12 cellular contexts compared by ENCODE assay signal in the genomic region with DNA sequence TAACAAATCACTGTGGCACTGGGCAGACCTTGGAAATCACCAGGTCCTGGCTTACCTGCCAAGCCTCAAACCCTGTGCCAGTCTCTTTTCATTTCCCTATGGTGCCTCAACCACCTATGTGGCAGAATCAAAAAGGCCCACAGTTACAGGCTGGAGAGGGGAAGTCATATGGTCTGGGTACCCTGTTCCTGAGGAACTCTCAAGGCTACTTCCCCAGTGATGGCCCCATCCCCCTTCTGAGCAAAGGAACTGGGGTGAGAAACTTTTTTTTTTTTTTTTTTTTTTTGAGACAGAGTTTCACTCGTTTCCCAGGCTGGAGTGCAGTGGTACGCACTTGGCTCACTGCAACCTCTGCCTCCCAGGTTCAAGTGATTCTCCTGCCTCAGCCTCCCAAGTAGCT.
DNase-seq lines count a peak whose midpoint lies in the region; ATAC-seq and TF ChIP-seq lines count a peak whose summit lies in the region.
"Had no signal": no experiment of that assay in that cellular context is flagged by ENCODE, and none has a peak within 500 bp of the region (broad histone marks: within the 10 kb centered on the region; RNA-seq: fewer than 3 reads in every experiment).

No MANE protein-coding gene starts in this region.

- peaks cover 19% of the 10 kb centered on the region for H4K20me1 ChIP-seq in PC-9 (ENCODE audit: insufficient read depth)

- in situ Hi-C loops in GM13976 (cut with MboI; ENCODE audit: low sequenced_read_pairs, unreplicated experiment), result no loop called here

- H3K27me3 ChIP-seq in dorsolateral prefrontal cortex (no peaks in the 10 kb centered on the region), upper lobe of right lung (no peaks in the 10 kb centered on the region), PC-9 (ENCODE audit: insufficient read depth, low read depth) (no peaks in the 10 kb centered on the region)
- no peaks in the 10 kb centered on the region for H3K27me3 ChIP-seq in naive thymus-derived CD4-positive, alpha-beta T cell (ENCODE audit: control insufficient read depth in 2 of 2, insufficient read depth in 2 of 2, low read length in 2 of 2)

- no peak overlapping the region for H2AFZ ChIP-seq in PC-9

- no peaks in the 10 kb centered on the region for H3K4me1 ChIP-seq in naive thymus-derived CD4-positive, alpha-beta T cell (ENCODE audit: control insufficient read depth in 2 of 2, insufficient read depth in 2 of 2, low read length in 2 of 2)
- peaks cover 59% of the 10 kb centered on the region for H3K4me1 ChIP-seq in upper lobe of right lung
- no peaks in the 10 kb centered on the region for H3K4me1 ChIP-seq in PC-9 (replicated peaks; ENCODE audit: insufficient read depth)

- no peaks in the 10 kb centered on the region; the same call in 1 of the 2 replicates for H3F3A ChIP-seq in PC-9 (ENCODE audit: insufficient read depth, low read depth)

- BruUV-seq in PC-9 (replicated peaks; lab: Mats Ljungman, UMichigan), result no TSS peak

- H3K4me1 Mint-ChIP-seq in activated CD4-positive, alpha-beta T cell treated with anti-CD3 and anti-CD28 coated beads, Interleukin-2, amount 10 ng/mL, durations not matched to agents 7 days and 5 days, result peaks cover 7% of the 10 kb centered on the region
- H3K4me1 Mint-ChIP-seq in naive thymus-derived CD4-positive, alpha-beta T cell, result peaks cover 11 to 39% (median 24%) of the 10 kb centered on the region in 7 donors

- ATAC-seq in naive thymus-derived CD4-positive, alpha-beta T cell, result peak; percentile 71
- peak; percentile 77 for ATAC-seq in upper lobe of right lung
- no peak for ATAC-seq in GM21367 (IDR thresholded peaks at IDR 0.05; ENCODE audit: unreplicated experiment)
- ATAC-seq: activated T-cell treated with anti-CD3 and anti-CD28 coated beads, Interleukin-2, amount 50 U/mL, for 4 hours had no signal

- H3K27ac Mint-ChIP-seq in activated CD4-positive, alpha-beta T cell treated with anti-CD3 and anti-CD28 coated beads, Interleukin-2, amount 10 ng/mL, durations not matched to agents 7 days and 5 days, result peak overlapping the region; percentile 19
- H3K27ac Mint-ChIP-seq in naive thymus-derived CD4-positive, alpha-beta T cell, result peak overlapping the region in 7 of 9 donors; percentile 9 to 74 (median 33)

- H3K4me3 ChIP-seq in dorsolateral prefrontal cortex, result no peak overlapping the region
- H3K4me3 ChIP-seq in naive thymus-derived CD4-positive, alpha-beta T cell (ENCODE audit: low read length), result no peak overlapping the region
- H3K4me3 ChIP-seq in upper lobe of right lung, result no peak overlapping the region
- H3K4me3 ChIP-seq in PC-9, result no peak overlapping the region

- H3K9me3 ChIP-seq in naive thymus-derived CD4-positive, alpha-beta T cell (ENCODE audit: control insufficient read depth in 2 of 3, low read length in 3 of 3), result no peaks in the 10 kb centered on the region
- H3K9me3 ChIP-seq in upper lobe of right lung (no peaks in the 10 kb centered on the region), PC-9 (ENCODE audit: insufficient read depth, low read depth) (no peaks in the 10 kb centered on the region)

- no peak overlapping the region for H3K4me2 ChIP-seq in PC-9

- no peak for DNase-seq in activated CD4-positive, alpha-beta T cell treated with anti-CD3 and anti-CD28 coated beads, Interleukin-2, amount 10 ng/mL, durations not matched to agents 7 days and 5 days
- DNase-seq in activated CD4-positive, alpha-beta T cell treated with anti-CD3 and anti-CD28 coated beads, Interleukin-2, amount 50 U/mL, for 1 hour, result no peak
- no peak for DNase-seq in dorsolateral prefrontal cortex
- no peak for DNase-seq in naive thymus-derived CD4-positive, alpha-beta T cell
- no peak for DNase-seq in upper lobe of right lung
- DNase-seq in GM13976 (ENCODE audit: low spot score), result no peak
- DNase-seq in PC-9, result no peak
- DNase-seq: activated T-cell treated with anti-CD3 and anti-CD28 coated beads, Interleukin-2, amount 50 U/mL, for 4 hours; NCI-H187; posterior cingulate gyrus had no signal

- H3K79me2 ChIP-seq in PC-9 (ENCODE audit: low read depth), result 0 out of 2 replicates have a peak, but pooled peaks cover 10% of the 10 kb centered on the region

- H3K36me3 ChIP-seq in naive thymus-derived CD4-positive, alpha-beta T cell (ENCODE audit: control insufficient read depth in 2 of 3, insufficient read depth in 3 of 3, low read length in 3 of 3), result peaks cover 6 to 58% (median 10%) of the 10 kb centered on the region in 3 experiments
- H3K36me3 ChIP-seq in upper lobe of right lung (peaks cover 50% of the 10 kb centered on the region), PC-9 (ENCODE audit: low read depth) (no peaks in the 10 kb centered on the region)

- POLR2A ChIA-PET in activated CD4-positive, alpha-beta T cell treated with anti-CD3 and anti-CD28 coated beads, Interleukin-2, amount 10 ng/mL, durations not matched to agents 7 days and 5 days (lab: Charles Lee), result no interaction called here
- POLR2A ChIA-PET in naive thymus-derived CD4-positive, alpha-beta T cell (lab: Charles Lee), result interaction anchor here (0.9 kb wide), 1 partner anchor 10 kb away, joined by 3 read pairs; no protein-coding TSS in a partner anchor
- POLR2A ChIA-PET in PC-9 (lab: Charles Lee; ENCODE audit: unreplicated experiment), result interaction anchor here (0.6 kb wide), 1 partner anchor 310 kb away, joined by 5 read pairs; no protein-coding TSS in a partner anchor

- CTCF ChIA-PET in activated CD4-positive, alpha-beta T cell treated with anti-CD3 and anti-CD28 coated beads, Interleukin-2, amount 10 ng/mL, durations not matched to agents 7 days and 5 days (lab: Charles Lee), result no interaction called here
- CTCF ChIA-PET in naive thymus-derived CD4-positive, alpha-beta T cell (lab: Charles Lee), result interaction anchor here (0.6 to 15.8 kb wide), 3 partner anchors 13 to 465 kb away, joined by 3 to 211 read pairs (median 8); no protein-coding TSS in a partner anchor
- CTCF ChIA-PET in PC-9 (lab: Charles Lee), result interaction anchor here (0.6 kb wide), 1 partner anchor 1145 kb away, joined by 8 read pairs; no protein-coding TSS in a partner anchor

- H3K4me3 Mint-ChIP-seq in activated CD4-positive, alpha-beta T cell treated with anti-CD3 and anti-CD28 coated beads, Interleukin-2, amount 10 ng/mL, durations not matched to agents 7 days and 5 days, result no peak overlapping the region
- no peak overlapping the region for H3K4me3 Mint-ChIP-seq in naive thymus-derived CD4-positive, alpha-beta T cell
- H3K4me3 Mint-ChIP-seq: activated T-cell treated with anti-CD3 and anti-CD28 coated beads, Interleukin-2, amount 50 U/mL, for 4 hours had no signal

- H3K36me3 Mint-ChIP-seq in activated CD4-positive, alpha-beta T cell treated with anti-CD3 and anti-CD28 coated beads, Interleukin-2, amount 10 ng/mL, durations not matched to agents 7 days and 5 days (ENCODE audit: low read depth), result peaks cover 33% of the 10 kb centered on the region
- H3K36me3 Mint-ChIP-seq in naive thymus-derived CD4-positive, alpha-beta T cell, result peaks cover 3 to 23% (median 4%) of the 10 kb centered on the region in 5 donors

- H3K9me2 ChIP-seq in PC-9 (ENCODE audit: insufficient read depth), result no peaks in the 10 kb centered on the region

- H3K27ac ChIP-seq in dorsolateral prefrontal cortex, result peak overlapping the region in 57 of 59 donors; percentile 20 to 99 (median 94)
- no peak overlapping the region for H3K27ac ChIP-seq in naive thymus-derived CD4-positive, alpha-beta T cell (ENCODE audit: low read depth, low read length)
- H3K27ac ChIP-seq in upper lobe of right lung, result peak overlapping the region; percentile 33
- H3K27ac ChIP-seq in PC-9, result no peak overlapping the region
- H3K27ac ChIP-seq: VCaP had no signal

- TF ChIP-seq CTCF in dorsolateral prefrontal cortex (IDR thresholded peaks at IDR 0.05 in 54 of 56, conservative IDR thresholded peaks at IDR 0.05 in 2 of 56; ENCODE audit: low read depth in 1 of 56, partially characterized antibody in 56 of 56) (no peak), upper lobe of right lung (IDR thresholded peaks at IDR 0.05) (no peak), GM13976 (IDR thresholded peaks at IDR 0.05; ENCODE audit: borderline replicate concordance, control extremely low read depth, extremely low read depth, insufficient read depth, missing control alignments) (no peak), PC-9 (conservative IDR thresholded peaks at IDR 0.05) (no peak)

- intact Hi-C loops in dorsolateral prefrontal cortex (cut with DNase I) (no loop called here), upper lobe of right lung (cut with DNase I) (no loop called here), PC-9 (cut with micrococcal nuclease; ENCODE audit: unreplicated experiment) (no loop called here)
- intact Hi-C loops in naive thymus-derived CD4-positive, alpha-beta T cell (cut with micrococcal nuclease), result no loop called here

- H3K9me3 Mint-ChIP-seq in activated CD4-positive, alpha-beta T cell treated with anti-CD3 and anti-CD28 coated beads, Interleukin-2, amount 10 ng/mL, durations not matched to agents 7 days and 5 days, result no peaks in the 10 kb centered on the region
- peaks cover 0 to 2% (median 0%) of the 10 kb centered on the region in 11 donors for H3K9me3 Mint-ChIP-seq in naive thymus-derived CD4-positive, alpha-beta T cell
- H3K9me3 Mint-ChIP-seq: activated T-cell treated with anti-CD3 and anti-CD28 coated beads, Interleukin-2, amount 50 U/mL, for 4 hours had no signal

- no peaks in the 10 kb centered on the region for H3K27me3 Mint-ChIP-seq in activated CD4-positive, alpha-beta T cell treated with anti-CD3 and anti-CD28 coated beads, Interleukin-2, amount 10 ng/mL, durations not matched to agents 7 days and 5 days
- no peaks in the 10 kb centered on the region for H3K27me3 Mint-ChIP-seq in naive thymus-derived CD4-positive, alpha-beta T cell

Comparison
In these comparisons a context has a peak if more than half of its experiments do, and no peak if none do; other contexts are left out.
1. H3K27ac ChIP-seq: peak in dorsolateral prefrontal cortex (57 of 59) and upper lobe of right lung (single experiment); none in naive thymus-derived CD4-positive, alpha-beta T cell (single experiment) and PC-9 (single experiment).